Comparison of ENCODE assay signal across 1 cellular context in genomic region chr6:79239538-79240168, GRCh38.
A peak's percentile ranks its signal among the peaks of the same experiment; 100 is the strongest.
TF ChIP-seq lines count a peak whose summit lies in the region.

No MANE protein-coding gene starts in this region.

TF ChIP-seq in GM12878, 131 proteins besides CTCF, POLR2A, EP300 and RAD21 (continued from another document and continues in another):
- TF ChIP-seq E4F1 (IDR thresholded peaks at IDR 0.05; ENCODE audit: borderline replicate concordance, partially characterized antibody): no peak
- no peak for TF ChIP-seq HCFC1 (IDR thresholded peaks at IDR 0.05; ENCODE audit: low read length)
- no peak for TF ChIP-seq CEBPB (IDR thresholded peaks at IDR 0.05; ENCODE audit: borderline replicate concordance in 1 of 2, low read depth in 2 of 2, low read length in 2 of 2)
- no peak for TF ChIP-seq ZSCAN29 (IDR thresholded peaks at IDR 0.05)
- no peak for TF ChIP-seq STAT1 (conservative IDR thresholded peaks at IDR 0.05)
- TF ChIP-seq IRF5 (IDR thresholded peaks at IDR 0.05; ENCODE audit: borderline replicate concordance): no peak
- no peak for TF ChIP-seq NR2C1 (IDR thresholded peaks at IDR 0.05)
- no peak for TF ChIP-seq CHD4 (IDR thresholded peaks at IDR 0.05)
- peak; percentile 96 for TF ChIP-seq DPF2 (IDR thresholded peaks at IDR 0.05)
- 0 out of 2 replicates have a peak, but pooled peaks have one; percentile 64 for TF ChIP-seq NBN (IDR thresholded peaks at IDR 0.05)
- TF ChIP-seq SREBF1 (IDR thresholded peaks at IDR 0.05; ENCODE audit: low read length): no peak
- peak; percentile 59 for TF ChIP-seq RUNX3 (IDR thresholded peaks at IDR 0.05; ENCODE audit: low read length)
- no peak for TF ChIP-seq NRF1 (conservative IDR thresholded peaks at IDR 0.05; ENCODE audit: low read depth, low read length)
- TF ChIP-seq ETV6 (conservative IDR thresholded peaks at IDR 0.05 in 1 of 2, IDR thresholded peaks at IDR 0.05 in 1 of 2; ENCODE audit: borderline replicate concordance in 1 of 2, low read depth in 1 of 2): no peak
- peak; percentile 40; the same call in 1 of the 2 replicates for TF ChIP-seq TCF7 (IDR thresholded peaks at IDR 0.05; ENCODE audit: borderline replicate concordance)
- TF ChIP-seq MEF2B (IDR thresholded peaks at IDR 0.05; ENCODE audit: partially characterized antibody, poor library complexity, severe bottlenecking): no peak
- TF ChIP-seq IRF3 (IDR thresholded peaks at IDR 0.05): no peak
- no peak for TF ChIP-seq SIX5 (IDR thresholded peaks at IDR 0.05; ENCODE audit: low read depth, low read length, severe bottlenecking)
- no peak for TF ChIP-seq MYC (IDR thresholded peaks at IDR 0.05; ENCODE audit: insufficient read depth, insufficient read length, insufficient replicate concordance, low read length, severe bottlenecking)
- TF ChIP-seq PBX3 (IDR thresholded peaks at IDR 0.05; ENCODE audit: insufficient replicate concordance, low read depth, low read length): no peak
- no peak for TF ChIP-seq POLR2AphosphoS2 (IDR thresholded peaks at IDR 0.05; ENCODE audit: low read depth, low read length)
- TF ChIP-seq YY1 (IDR thresholded peaks at IDR 0.05; ENCODE audit: low read depth, low read length): no peak
- TF ChIP-seq RB1 (IDR thresholded peaks at IDR 0.05; ENCODE audit: borderline replicate concordance): no peak
- TF ChIP-seq FOXK2 (IDR thresholded peaks at IDR 0.05): no peak
- TF ChIP-seq ZNF274 (IDR thresholded peaks at IDR 0.05; ENCODE audit: insufficient read depth, insufficient read length): no peak
- TF ChIP-seq CBX5 (IDR thresholded peaks at IDR 0.05; ENCODE audit: low read depth): peak; percentile 79; the same call in 1 of the 2 replicates
- TF ChIP-seq LARP7 (IDR thresholded peaks at IDR 0.05): no peak
- TF ChIP-seq CREM (IDR thresholded peaks at IDR 0.05; ENCODE audit: low read depth): peak; percentile 35; the same call in 1 of the 2 replicates
- TF ChIP-seq USF1 (IDR thresholded peaks at IDR 0.05; ENCODE audit: borderline replicate concordance, extremely low read length, insufficient read depth, low read depth, low read length): no peak
- TF ChIP-seq ATF2 (IDR thresholded peaks at IDR 0.05; ENCODE audit: low read length): peak; percentile 60; the same call in 1 of the 2 replicates
- no peak for TF ChIP-seq HSF1 (IDR thresholded peaks at IDR 0.05; ENCODE audit: low read depth, low read length)
- no peak for TF ChIP-seq CEBPZ (IDR thresholded peaks at IDR 0.05; ENCODE audit: low read depth, low read length)
- TF ChIP-seq IKZF1 (conservative IDR thresholded peaks at IDR 0.05): peak; percentile 76
- TF ChIP-seq WRNIP1 (IDR thresholded peaks at IDR 0.05; ENCODE audit: borderline replicate concordance, low read depth, low read length): no peak
- no peak for TF ChIP-seq TARDBP (IDR thresholded peaks at IDR 0.05; ENCODE audit: borderline replicate concordance)
- TF ChIP-seq USF2 (IDR thresholded peaks at IDR 0.05; ENCODE audit: borderline replicate concordance, low read depth, low read length): no peak
- no peak for TF ChIP-seq NR2C2 (IDR thresholded peaks at IDR 0.05; ENCODE audit: borderline replicate concordance, control insufficient read depth, insufficient read length, low read depth)
- TF ChIP-seq HDGF (IDR thresholded peaks at IDR 0.05): no peak
- TF ChIP-seq ZBED1 (IDR thresholded peaks at IDR 0.05; ENCODE audit: borderline replicate concordance): no peak
- no peak for TF ChIP-seq TCF12 (IDR thresholded peaks at IDR 0.05; ENCODE audit: low read depth, low read length)
- TF ChIP-seq MXI1 (IDR thresholded peaks at IDR 0.05; ENCODE audit: low read depth, low read length): peak; percentile 52; the same call in 1 of the 2 replicates
- no peak for TF ChIP-seq PAX8 (IDR thresholded peaks at IDR 0.05)
- peak; percentile 54; the same call in 1 of the 2 replicates for TF ChIP-seq BCL11A (IDR thresholded peaks at IDR 0.05; ENCODE audit: low read depth, low read length)
- TF ChIP-seq POLR2AphosphoS5 (IDR thresholded peaks at IDR 0.05; ENCODE audit: low read length): no peak
- no peak for TF ChIP-seq TCF3 (IDR thresholded peaks at IDR 0.05; ENCODE audit: borderline replicate concordance, insufficient read depth, low read depth, low read length)
- TF ChIP-seq MTA3 (IDR thresholded peaks at IDR 0.05; ENCODE audit: borderline replicate concordance, low read length): no peak
- TF ChIP-seq NKRF (conservative IDR thresholded peaks at IDR 0.05): no peak
- TF ChIP-seq BMI1 (IDR thresholded peaks at IDR 0.05; ENCODE audit: borderline replicate concordance): peak; percentile 66
